ENCODE assay signal across 6 cellular contexts in genomic region chr6:31597006-31597405, GRCh38. TPM values are rescaled to one million over a fixed set of nuclear protein-coding genes. Genes with fewer than 3 reads are reported as not detected.
A peak's percentile ranks its signal among the peaks of the same experiment; 100 is the strongest.
DNase-seq lines count a peak whose midpoint lies in the region; ATAC-seq and TF ChIP-seq lines count a peak whose summit lies in the region.

No MANE protein-coding gene starts in this region.

- H3K36me3 ChIP-seq in Panc1 (ENCODE audit: control insufficient read depth, insufficient read depth, low read length) = no peaks in the 10 kb centered on the region
- H3K36me3 ChIP-seq in esophagus squamous epithelium = no peaks in the 10 kb centered on the region

- CTCF ChIA-PET in Panc1 (lab: Charles Lee) = interaction anchor here (1.9 to 3.8 kb wide), 3 partner anchors 16 to 50 kb away, joined by 11 to 37 read pairs (median 22); partner anchors contain the start of genes ATP6V1G2, LTB and NFKBIL1

- TF ChIP-seq CTCF in Panc1 (IDR thresholded peaks at IDR 0.05) (peak; percentile 74), esophagus squamous epithelium (IDR thresholded peaks at IDR 0.05) (peak in 5 of 6 experiments; percentile 12 to 39 (median 38))

- H3K4me3 ChIP-seq in Panc1 (ENCODE audit: low read depth in 2 of 2, low read length in 2 of 2) (no peak overlapping the region), esophagus squamous epithelium (no peak overlapping the region)

- TF ChIP-seq POLR2A in esophagus squamous epithelium (IDR thresholded peaks at IDR 0.05) = no peak

- BruUV-seq in Panc1 (replicated peaks; lab: Mats Ljungman, UMichigan) = no TSS peak

- intact Hi-C loops in Panc1 (cut with micrococcal nuclease; ENCODE audit: unreplicated experiment) = loop anchor here (1.0 to 5.0 kb wide), 3 partner anchors 16 to 105 kb away; no protein-coding TSS in a partner anchor
- intact Hi-C loops in esophagus squamous epithelium (cut with DNase I) = no loop called here

- H3K4me1 ChIP-seq in Panc1 (ENCODE audit: control insufficient read depth, insufficient read depth, low read length) = 0 out of 2 replicates have a peak, but pooled peaks cover 2% of the 10 kb centered on the region
- peaks cover 0 to 7% (median 0%) of the 10 kb centered on the region in 3 donors for H3K4me1 ChIP-seq in esophagus squamous epithelium

- H3K9me3 ChIP-seq in Panc1 (ENCODE audit: control insufficient read depth, insufficient read depth, low read depth, low read length) (no peaks in the 10 kb centered on the region), esophagus squamous epithelium (no peaks in the 10 kb centered on the region)

- POLR2A ChIA-PET in Panc1 (lab: Charles Lee) = no interaction called here

- 15 to 23% methylated on average over 2 of the region's 2 CpGs for WGBS in esophagus squamous epithelium, 2 donors

- ATAC-seq in Panc1 = peak; percentile 64
- no peak for ATAC-seq in HG03108 (IDR thresholded peaks at IDR 0.05; ENCODE audit: unreplicated experiment)
- ATAC-seq in GM21528 (IDR thresholded peaks at IDR 0.05; ENCODE audit: low FRiP score, unreplicated experiment) = no peak

- H3K27ac ChIP-seq in Panc1 (ENCODE audit: low read length) (no peak overlapping the region), esophagus squamous epithelium (no peak overlapping the region)

- DNase-seq in DMS153 (lab: John Stamatoyannopoulos, UW) = peak; percentile 9
- DNase-seq in DMS153 treated with DMSO at 0.1 percent for 48 hours (lab: John Stamatoyannopoulos, UW; ENCODE audit: unreplicated experiment) = no peak
- DNase-seq in Panc1 (ENCODE audit: low read depth, low spot score) = no peak
- DNase-seq in esophagus squamous epithelium (lab: John Stamatoyannopoulos, UW) = no peak

- no peaks in the 10 kb centered on the region for H3K27me3 ChIP-seq in Panc1 (ENCODE audit: control insufficient read depth, insufficient read depth, low read length)
- H3K27me3 ChIP-seq in esophagus squamous epithelium = no peaks in the 10 kb centered on the region

- in situ Hi-C loops in Panc1 (cut with HindIII; ENCODE audit: low pct_unique_long_range_greater_than_20kb, low sequenced_read_pairs) = no loop called here

RNA-seq across cellular contexts. Expression of gene NCR3, which starts 4.2 kb away (rescaled TPM):
- not detected for total RNA-seq in Panc1 (2021; ENCODE audit: unreplicated experiment)
- polyA plus RNA-seq in Panc1 (2012; ENCODE audit: insufficient read length) = not detected
- not detected for total RNA-seq in esophagus squamous epithelium

RNA-seq across cellular contexts. Expression of gene LST1, which starts 10.9 kb away (rescaled TPM):
- not detected for total RNA-seq in Panc1 (2021; ENCODE audit: unreplicated experiment)
- polyA plus RNA-seq in Panc1 (2012; ENCODE audit: insufficient read length) = 0.36 TPM
- total RNA-seq in esophagus squamous epithelium = 10 to 100 TPM in 1 of 4 donors, 1 to 10 TPM in 1, under 1 TPM in 1, not detected in 1; 0.49 to 50.4 (median 5.1) TPM

RNA-seq across cellular contexts. Expression of gene LTB, which starts 14.8 kb away (rescaled TPM):
- total RNA-seq in Panc1 (2021; ENCODE audit: unreplicated experiment) (3.7 TPM), esophagus squamous epithelium (1 to 10 TPM in 2 of 4 donors, under 1 TPM in 2; 0.53 to 2.3 (median 1.1) TPM)
- polyA plus RNA-seq in Panc1 (2012; ENCODE audit: insufficient read length) = 9.5 TPM

RNA-seq across cellular contexts. Expression of gene AIF1, which starts 18.0 kb away (rescaled TPM):
- total RNA-seq in Panc1 (2021; ENCODE audit: unreplicated experiment) (0.44 TPM), esophagus squamous epithelium (10 to 100 TPM in 2 of 4 donors, 1 to 10 TPM in 2; 2.4 to 30.7 (median 15.1) TPM)
- not detected for polyA plus RNA-seq in Panc1 (2012; ENCODE audit: insufficient read length)

RNA-seq across cellular contexts. Expression of gene TNF, which starts 21.6 kb away (rescaled TPM):
- total RNA-seq in Panc1 (2021; ENCODE audit: unreplicated experiment) (0.64 TPM), esophagus squamous epithelium (under 1 TPM in 3 of 4 donors, not detected in 1; 0.27 to 0.95 (median 0.61) TPM)
- polyA plus RNA-seq in Panc1 (2012; ENCODE audit: insufficient read length) = 0.27 TPM
